Comparison of ENCODE assay signal across 13 cellular contexts in genomic region chr15:65423977-65424679, GRCh38. TPM values are rescaled to one million over a fixed set of nuclear protein-coding genes. Genes with fewer than 3 reads are reported as not detected.
DNase-seq lines count a peak whose midpoint lies in the region; ATAC-seq, FAIRE-seq and TF ChIP-seq lines count a peak whose summit lies in the region.
"Had no signal": no experiment of that assay in that cellular context is flagged by ENCODE, and none has a peak within 500 bp of the region (broad histone marks: within the 10 kb centered on the region; RNA-seq: fewer than 3 reads in every experiment).

No MANE protein-coding gene starts in this region.

- peaks cover 26% of the 10 kb centered on the region for H3K4me1 ChIP-seq in A549
- H3K4me1 ChIP-seq in iPS-20b (ENCODE audit: insufficient read depth, low read length), result peaks cover 21% of the 10 kb centered on the region

- H3K4me3 Mint-ChIP-seq in Calu3 (ENCODE audit: low read depth, unreplicated experiment) (peak overlapping the region; percentile 71), T-cell (peak overlapping the region; percentile 26 to 93 (median 42))

- TF ChIP-seq POLR2A in A549 (IDR thresholded peaks at IDR 0.05; ENCODE audit: low read length), result no peak

- CTCF ChIA-PET in A549 (lab: Yijun Ruan, JAX), result no interaction called here
- CTCF ChIA-PET in Calu3 (lab: Charles Lee), result no interaction called here
- CTCF ChIA-PET in T-cell (lab: Charles Lee), result no interaction called here

- TF ChIP-seq CTCF in A549 (IDR thresholded peaks at IDR 0.05) (no peak), Calu3 (IDR thresholded peaks at IDR 0.05; ENCODE audit: unreplicated experiment) (no peak)

- H3K9me3 Mint-ChIP-seq in Calu3 (ENCODE audit: low read depth, unreplicated experiment) (no peaks in the 10 kb centered on the region), T-cell (no peaks in the 10 kb centered on the region)

- WGBS in A549 (ENCODE audit: missing lambda C conversion rate), result 86% methylated on average over 9 of the region's 9 CpGs

- peaks cover 37% of the 10 kb centered on the region for H3K4me1 Mint-ChIP-seq in Calu3 (ENCODE audit: low read depth, unreplicated experiment)
- peaks cover 13 to 23% (median 15%) of the 10 kb centered on the region in 3 donors for H3K4me1 Mint-ChIP-seq in T-cell

- no peak for TF ChIP-seq RAD21 in A549 (conservative IDR thresholded peaks at IDR 0.05 in 1 of 2, IDR thresholded peaks at IDR 0.05 in 1 of 2)

- H3K27ac Mint-ChIP-seq in Calu3 (ENCODE audit: unreplicated experiment) (no peak overlapping the region), T-cell (no peak overlapping the region)

- FAIRE-seq in A549 (lab: Jason Lieb, UNC), result peak; percentile 72

- H3K36me3 Mint-ChIP-seq in Calu3 (ENCODE audit: insufficient read depth, unreplicated experiment) (peaks cover 17% of the 10 kb centered on the region), T-cell (no peaks in the 10 kb centered on the region)

- H3K9me3 ChIP-seq in A549 (no peaks in the 10 kb centered on the region), iPS-20b (ENCODE audit: insufficient read depth, low read depth, low read length) (no peaks in the 10 kb centered on the region)

- H3K4me3 ChIP-seq in A549 (no peak overlapping the region), iPS-20b (ENCODE audit: low read length) (peak overlapping the region; percentile 81; the same call in 1 of the 2 replicates)

- H3K36me3 ChIP-seq in iPS-20b (ENCODE audit: insufficient read depth, low read depth, low read length), result no peaks in the 10 kb centered on the region

- POLR2A ChIA-PET in A549 (lab: Yijun Ruan, JAX) (no interaction called here), T-cell (lab: Charles Lee) (no interaction called here)

- peak in 1 of 2 experiments; percentile 7; a peak in 1 of 6 replicates for ATAC-seq in A549
- ATAC-seq in T-cell (replicated peaks in 1 of 4), result no peak
- ATAC-seq in GM21576 (IDR thresholded peaks at IDR 0.05; ENCODE audit: unreplicated experiment), result no peak
- ATAC-seq in HG03175 (IDR thresholded peaks at IDR 0.05; ENCODE audit: unreplicated experiment), result no peak
- no peak for ATAC-seq in HG03097 (IDR thresholded peaks at IDR 0.05; ENCODE audit: low FRiP score, unreplicated experiment)

- H3K27ac ChIP-seq in A549 (no peak overlapping the region), iPS-20b (ENCODE audit: low read length) (no peak overlapping the region)

- BruUV-seq in Calu3 (replicated peaks; lab: Mats Ljungman, UMichigan), result no TSS peak

- DNase-seq in A549 (ENCODE audit: low read depth in 1 of 2, low spot score in 1 of 2) (peak in 1 of 2 experiments; percentile 53), Calu3 (no peak), T-cell (no peak)
- DNase-seq in effector CD4-positive, alpha-beta T cell, result no peak
- DNase-seq: anterior cingulate cortex; DND-41; NK-92 treated with Interleukin-12 subunit alpha and Interleukin-12 subunit beta, amount 100 ng/mL, for 24 hours; stimulated activated naive CD4-positive, alpha-beta T cell had no signal

- H3K27me3 ChIP-seq in iPS-20b (ENCODE audit: insufficient read depth, low read length), result peaks cover 20% of the 10 kb centered on the region

- intact Hi-C loops in Calu3 (cut with micrococcal nuclease; ENCODE audit: unreplicated experiment), result no loop called here

- no peak for TF ChIP-seq EP300 in A549 (IDR thresholded peaks at IDR 0.05)

- H3K9ac ChIP-seq in iPS-20b (ENCODE audit: low read depth, low read length), result no peak overlapping the region

- no peak overlapping the region for H3K4me2 ChIP-seq in A549

- H3K27me3 Mint-ChIP-seq in Calu3 (ENCODE audit: unreplicated experiment), result peaks cover 72% of the 10 kb centered on the region
- H3K27me3 Mint-ChIP-seq in T-cell, result peaks cover 57% of the 10 kb centered on the region in 2 donors

TF ChIP-seq in A549, 52 proteins besides CTCF, POLR2A, EP300 and RAD21:
- TF ChIP-seq CBX2 (IDR thresholded peaks at IDR 0.05; ENCODE audit: borderline replicate concordance, low read depth), result no peak
- no peak for TF ChIP-seq JUNB (IDR thresholded peaks at IDR 0.05)
- no peak for TF ChIP-seq CEBPB (IDR thresholded peaks at IDR 0.05)
- no peak for TF ChIP-seq TP53 (CRISPR knock-in tag; IDR thresholded peaks at IDR 0.05)
- no peak for TF ChIP-seq FOXS1 (CRISPR knock-in tag; IDR thresholded peaks at IDR 0.05)
- no peak for TF ChIP-seq RARB (CRISPR knock-in tag; IDR thresholded peaks at IDR 0.05)
- TF ChIP-seq ZFP36 (IDR thresholded peaks at IDR 0.05; ENCODE audit: borderline replicate concordance, partially characterized antibody), result no peak
- TF ChIP-seq NPAS2 (CRISPR knock-in tag; IDR thresholded peaks at IDR 0.05; ENCODE audit: borderline replicate concordance), result no peak
- no peak for TF ChIP-seq FOSB (CRISPR knock-in tag; IDR thresholded peaks at IDR 0.05)
- no peak for TF ChIP-seq POLR2AphosphoS2 (conservative IDR thresholded peaks at IDR 0.05; ENCODE audit: low read length)
- no peak for TF ChIP-seq CHD4 (IDR thresholded peaks at IDR 0.05; ENCODE audit: borderline replicate concordance)
- no peak for TF ChIP-seq EHMT2 (IDR thresholded peaks at IDR 0.05; ENCODE audit: low read depth)
- no peak for TF ChIP-seq REST (IDR thresholded peaks at IDR 0.05)
- no peak for TF ChIP-seq CHD2 (IDR thresholded peaks at IDR 0.05; ENCODE audit: low read length, partially characterized antibody)
- TF ChIP-seq RNF2 (IDR thresholded peaks at IDR 0.05; ENCODE audit: borderline replicate concordance, low read depth), result no peak
- TF ChIP-seq HOXA7 (CRISPR knock-in tag; IDR thresholded peaks at IDR 0.05), result no peak
- no peak for TF ChIP-seq ZC3H11A (IDR thresholded peaks at IDR 0.05)

RNA-seq across cellular contexts. Expression of gene IGDCC4, which starts 1.4 kb away (rescaled TPM):
- polyA plus RNA-seq in A549 (2011; rRNA removed) (5.2 and 5.4 TPM in 2 replicates), A549 (2017; fragmentation: RNase III; extraction: RNeasy Plus Mini Kit Qiagen cat#74134 plus additional on column Dnase treatment) (3.8 to 4.2 TPM (median 3.9 TPM) in 3 replicates)
- polyA plus RNA-seq in A549 (2012; cell fraction: cytosol; rRNA removed), result 1.9 and 2.7 TPM in 2 replicates
- 8.1 and 9.1 TPM in 2 replicates for polyA plus RNA-seq in A549 (2012; cell fraction: nucleus; rRNA removed)
- 5.7 and 9.3 TPM in 2 replicates for polyA minus RNA-seq in A549 (2011; rRNA and poly(A)+ RNA removed)
- total RNA-seq in Calu3 (2022) (0.17 and 0.64 TPM in 2 replicates), T-cell (under 1 TPM in 4 of 5 donors, not detected in 1; 0.13 to 0.32 (median 0.15) TPM)

RNA-seq across cellular contexts. Expression of gene IGDCC3, which starts 46.3 kb away (rescaled TPM):
- polyA plus RNA-seq in A549 (2011; rRNA removed) (0.04 TPM in 1 of 2 replicates, not detected in the other), A549 (2017; fragmentation: RNase III; extraction: RNeasy Plus Mini Kit Qiagen cat#74134 plus additional on column Dnase treatment) (0.04 to 0.12 TPM (median 0.11 TPM) in 3 replicates)
- 0.04 and 0.09 TPM in 2 replicates for polyA plus RNA-seq in A549 (2012; cell fraction: cytosol; rRNA removed)
- 0.11 and 0.20 TPM in 2 replicates for polyA plus RNA-seq in A549 (2012; cell fraction: nucleus; rRNA removed)
- polyA minus RNA-seq in A549 (2011; rRNA and poly(A)+ RNA removed), result not detected in 2 replicates
- total RNA-seq in Calu3 (2022) (not detected in 2 replicates), T-cell (under 1 TPM in 1 of 5 donors, not detected in 4; 0.06 TPM)
- total RNA-seq: lung microvascular endothelial cell had no signal
